ENCODE assay signal across 1 cellular context in the genomic region with DNA sequence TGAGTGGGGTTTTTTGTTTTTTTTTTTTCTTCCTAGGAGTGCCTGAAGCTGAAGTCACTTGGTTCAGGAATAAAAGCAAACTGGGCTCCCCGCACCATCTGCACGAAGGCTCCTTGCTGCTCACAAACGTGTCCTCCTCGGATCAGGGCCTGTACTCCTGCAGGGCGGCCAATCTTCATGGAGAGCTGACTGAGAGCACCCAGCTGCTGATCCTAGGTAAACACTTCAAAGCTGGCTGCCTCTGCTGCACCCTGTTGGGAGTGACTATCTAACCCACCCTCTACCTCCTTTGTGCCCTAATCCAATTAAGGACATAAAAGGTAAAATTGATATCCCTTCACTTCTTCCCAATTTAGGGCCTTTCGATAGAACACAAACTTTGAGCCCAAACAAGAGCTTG.
TF ChIP-seq lines count a peak whose summit lies in the region.

No MANE protein-coding gene starts in this region.

TF ChIP-seq in GM23338, 12 proteins besides CTCF, POLR2A, EP300 and RAD21 (continued from another document):
- no peak for TF ChIP-seq ZNF462 (CRISPR knock-in tag; IDR thresholded peaks at IDR 0.05)
